ENCODE assay signal across 12 cellular contexts in the genomic region with DNA sequence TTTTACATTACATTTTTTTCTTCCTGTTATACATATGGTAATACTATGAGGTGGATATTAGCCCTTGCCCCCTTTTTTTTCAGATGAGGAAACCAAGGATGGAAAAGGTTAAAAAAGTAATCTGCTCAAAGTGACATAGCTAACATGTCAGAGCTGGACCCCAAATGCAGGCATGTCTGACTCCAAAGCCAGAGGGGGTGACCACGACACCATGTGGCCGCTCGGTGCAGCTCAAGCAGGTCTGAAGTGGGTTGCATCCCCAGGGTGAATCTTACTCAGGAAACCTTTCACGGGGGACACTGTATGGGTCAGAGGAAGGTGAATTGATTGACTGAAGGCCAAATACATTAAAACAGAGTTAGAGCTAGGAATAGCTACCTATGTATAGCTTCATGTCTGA. TPM values are rescaled to one million over a fixed set of nuclear protein-coding genes. Genes with fewer than 3 reads are reported as not detected.
DNase-seq lines count a peak whose midpoint lies in the region; ATAC-seq and TF ChIP-seq lines count a peak whose summit lies in the region.
"Had no signal": no experiment of that assay in that cellular context is flagged by ENCODE, and none has a peak within 500 bp of the region (broad histone marks: within the 10 kb centered on the region; RNA-seq: fewer than 3 reads in every experiment).

No MANE protein-coding gene starts in this region.

- DNase-seq in activated naive CD8-positive, alpha-beta T cell treated with anti-CD3 and anti-CD28 coated beads, Interleukin-2, amount 50 U/mL, for 24 hours: no peak
- no peak for DNase-seq in activated naive CD8-positive, alpha-beta T cell treated with anti-CD3 and anti-CD28 coated beads for 36 hours
- peak; percentile 29 for DNase-seq in choroid plexus epithelial cell (ENCODE audit: low read depth)
- no peak for DNase-seq in progenitor cell of endocrine pancreas (ENCODE audit: low spot score, unreplicated experiment)
- no peak for DNase-seq in NCI-H345 treated with DMSO at 0.1 percent for 48 hours (lab: John Stamatoyannopoulos, UW; ENCODE audit: unreplicated experiment)
- DNase-seq in gastrocnemius medialis: no peak
- DNase-seq: activated CD4-positive, alpha-beta T cell treated with anti-CD3 and anti-CD28 coated beads, Interleukin-2, amount 50 U/mL, for 1 hour; stimulated activated CD4-positive, alpha-beta T cell treated with anti-CD3 and anti-CD28 coated beads, Interleukin-12 subunit alpha, Interleukin-12 subunit beta, amount 100 ng/mL, for 4 hours had no signal

- H3K9ac ChIP-seq in Loucy (ENCODE audit: low read depth, low read length, poor library complexity, severe bottlenecking): peak overlapping the region; percentile 25

- peak; percentile 60 for TF ChIP-seq CTCF in Loucy (conservative IDR thresholded peaks at IDR 0.05; ENCODE audit: low read length)
- peak; percentile 55 for TF ChIP-seq CTCF in choroid plexus epithelial cell (conservative IDR thresholded peaks at IDR 0.05; ENCODE audit: low read depth, low read length)
- peak; percentile 26 for TF ChIP-seq CTCF in progenitor cell of endocrine pancreas (IDR thresholded peaks at IDR 0.05; ENCODE audit: unreplicated experiment)
- no peak for TF ChIP-seq CTCF in gastrocnemius medialis (IDR thresholded peaks at IDR 0.05 in 4 of 5, conservative IDR thresholded peaks at IDR 0.05 in 1 of 5)

- in situ Hi-C loops in gastrocnemius medialis (cut with MboI; ENCODE audit: low sequenced_read_pairs in 4 of 4): loop anchor here in 1 of 4 donors (10.0 kb wide), 1 partner anchor 51 kb away; no protein-coding TSS in a partner anchor

- H3K27me3 Mint-ChIP-seq in activated naive CD8-positive, alpha-beta T cell treated with anti-CD3 and anti-CD28 coated beads, Interleukin-2, amount 50 U/mL, for 24 hours: no peaks in the 10 kb centered on the region
- no peaks in the 10 kb centered on the region for H3K27me3 Mint-ChIP-seq in activated naive CD8-positive, alpha-beta T cell treated with anti-CD3 and anti-CD28 coated beads for 36 hours
- peaks cover 19% of the 10 kb centered on the region for H3K27me3 Mint-ChIP-seq in progenitor cell of endocrine pancreas
- H3K27me3 Mint-ChIP-seq: activated naive CD8-positive, alpha-beta T cell; B cell had no signal

- H3K36me3 ChIP-seq in Loucy (ENCODE audit: insufficient read depth, low read length): no peaks in the 10 kb centered on the region
- H3K36me3 ChIP-seq in gastrocnemius medialis: no peaks in the 10 kb centered on the region

- ATAC-seq in activated naive CD8-positive, alpha-beta T cell treated with anti-CD3 and anti-CD28 coated beads, Interleukin-2, amount 50 U/mL, for 24 hours: peak; percentile 27
- no peak for ATAC-seq in HG03457 (IDR thresholded peaks at IDR 0.05; ENCODE audit: unreplicated experiment)
- no peak for ATAC-seq in gastrocnemius medialis

- no peaks in the 10 kb centered on the region for H4K20me1 ChIP-seq in Loucy (ENCODE audit: insufficient read depth, low read length, poor library complexity, severe bottlenecking)

- H3K9me3 Mint-ChIP-seq in activated naive CD8-positive, alpha-beta T cell treated with anti-CD3 and anti-CD28 coated beads, Interleukin-2, amount 50 U/mL, for 24 hours: no peaks in the 10 kb centered on the region
- H3K9me3 Mint-ChIP-seq in activated naive CD8-positive, alpha-beta T cell treated with anti-CD3 and anti-CD28 coated beads for 36 hours: no peaks in the 10 kb centered on the region
- peaks cover 3% of the 10 kb centered on the region for H3K9me3 Mint-ChIP-seq in progenitor cell of endocrine pancreas (ENCODE audit: low read depth)

- H3K4me3 ChIP-seq in Loucy (ENCODE audit: low read length, poor library complexity, severe bottlenecking) (no peak overlapping the region), choroid plexus epithelial cell (ENCODE audit: low read depth, low read length) (no peak overlapping the region), gastrocnemius medialis (no peak overlapping the region)

- H3K27ac Mint-ChIP-seq in activated naive CD8-positive, alpha-beta T cell treated with anti-CD3 and anti-CD28 coated beads, Interleukin-2, amount 50 U/mL, for 24 hours: no peak overlapping the region
- H3K27ac Mint-ChIP-seq in activated naive CD8-positive, alpha-beta T cell treated with anti-CD3 and anti-CD28 coated beads for 36 hours: no peak overlapping the region
- no peak overlapping the region for H3K27ac Mint-ChIP-seq in progenitor cell of endocrine pancreas
- H3K27ac Mint-ChIP-seq: activated naive CD8-positive, alpha-beta T cell; B cell had no signal

- no peaks in the 10 kb centered on the region for H3K79me2 ChIP-seq in Loucy (ENCODE audit: insufficient read depth, low read length)

- H3K27me3 ChIP-seq in Loucy (ENCODE audit: insufficient read depth, low read length, poor library complexity, severe bottlenecking) (no peaks in the 10 kb centered on the region), gastrocnemius medialis (no peaks in the 10 kb centered on the region)

- H3K4me1 Mint-ChIP-seq in activated naive CD8-positive, alpha-beta T cell treated with anti-CD3 and anti-CD28 coated beads, Interleukin-2, amount 50 U/mL, for 24 hours: peaks cover 49% of the 10 kb centered on the region
- H3K4me1 Mint-ChIP-seq in activated naive CD8-positive, alpha-beta T cell treated with anti-CD3 and anti-CD28 coated beads for 36 hours: peaks cover 42% of the 10 kb centered on the region
- H3K4me1 Mint-ChIP-seq in progenitor cell of endocrine pancreas (ENCODE audit: low read depth): peaks cover 10% of the 10 kb centered on the region

- peak overlapping the region; percentile 6 for H3K4me2 ChIP-seq in Loucy (ENCODE audit: low read depth, low read length, poor library complexity, severe bottlenecking)

- 0 out of 2 replicates have a peak overlapping the region, but pooled peaks have one; percentile 36 for H2AFZ ChIP-seq in Loucy (ENCODE audit: low read length)

- H3F3A ChIP-seq in Loucy (ENCODE audit: low read depth): peaks cover 13% of the 10 kb centered on the region

- H3K36me3 Mint-ChIP-seq in activated naive CD8-positive, alpha-beta T cell treated with anti-CD3 and anti-CD28 coated beads, Interleukin-2, amount 50 U/mL, for 24 hours (ENCODE audit: low read depth): no peaks in the 10 kb centered on the region
- no peaks in the 10 kb centered on the region for H3K36me3 Mint-ChIP-seq in activated naive CD8-positive, alpha-beta T cell treated with anti-CD3 and anti-CD28 coated beads for 36 hours
- no peaks in the 10 kb centered on the region for H3K36me3 Mint-ChIP-seq in progenitor cell of endocrine pancreas (ENCODE audit: insufficient read depth)
- H3K36me3 Mint-ChIP-seq: activated naive CD8-positive, alpha-beta T cell had no signal

- H3K9me2 ChIP-seq in Loucy (replicated peaks; ENCODE audit: low read depth, low read length): no peaks in the 10 kb centered on the region

- H3K4me1 ChIP-seq in Loucy (ENCODE audit: insufficient read depth, low read length, poor library complexity, severe bottlenecking) (peaks cover 53% of the 10 kb centered on the region), gastrocnemius medialis (peaks cover 0 to 10% of the 10 kb centered on the region in 2 donors)

- H3K27ac ChIP-seq in gastrocnemius medialis: no peak overlapping the region

- intact Hi-C loops in gastrocnemius medialis (cut with DNase I; ENCODE audit: low total_unique reads): no loop called here

- no peak for TF ChIP-seq POLR2A in gastrocnemius medialis (IDR thresholded peaks at IDR 0.05)

- no peak overlapping the region for H3K4me3 Mint-ChIP-seq in activated naive CD8-positive, alpha-beta T cell treated with anti-CD3 and anti-CD28 coated beads, Interleukin-2, amount 50 U/mL, for 24 hours
- H3K4me3 Mint-ChIP-seq in activated naive CD8-positive, alpha-beta T cell treated with anti-CD3 and anti-CD28 coated beads for 36 hours: no peak overlapping the region
- no peak overlapping the region for H3K4me3 Mint-ChIP-seq in progenitor cell of endocrine pancreas (ENCODE audit: low read depth)
- H3K4me3 Mint-ChIP-seq: activated naive CD8-positive, alpha-beta T cell; B cell had no signal

- no peaks in the 10 kb centered on the region for H3K9me3 ChIP-seq in Loucy (ENCODE audit: insufficient read depth, low read depth, low read length)
- no peaks in the 10 kb centered on the region for H3K9me3 ChIP-seq in gastrocnemius medialis

RNA-seq across cellular contexts. Expression of gene CD34, which starts 34.8 kb away (rescaled TPM):
- under 1 TPM in 1 of 2 experiments, not detected in 1; 0.02 TPM for total RNA-seq in activated naive CD8-positive, alpha-beta T cell treated with anti-CD3 and anti-CD28 coated beads for 36 hours
- total RNA-seq in progenitor cell of endocrine pancreas: 0.07 TPM in 1 of 2 replicates, not detected in the other
- 10 to 100 TPM; 13.6 to 31.7 (median 20.7) TPM for total RNA-seq in gastrocnemius medialis
- total RNA-seq: B cell had no signal

Comparison
In these comparisons a context has a peak if more than half of its experiments do, and no peak if none do; other contexts are left out.
1. CTCF ChIP-seq: peak in Loucy (single experiment), choroid plexus epithelial cell (single experiment) and progenitor cell of endocrine pancreas (single experiment); none in gastrocnemius medialis (0 of 5).
2. RNA of gene CD34, which starts 34.8 kb away (total RNA-seq): 13.6 to 31.7 TPM in gastrocnemius medialis; 0.02 TPM in activated naive CD8-positive, alpha-beta T cell treated with anti-CD3 and anti-CD28 coated beads for 36 hours and 0.07 TPM in progenitor cell of endocrine pancreas; every median in the first group is over 10 times any median in the second.